ENCODE assay signal across 8 cellular contexts in the genomic region with DNA sequence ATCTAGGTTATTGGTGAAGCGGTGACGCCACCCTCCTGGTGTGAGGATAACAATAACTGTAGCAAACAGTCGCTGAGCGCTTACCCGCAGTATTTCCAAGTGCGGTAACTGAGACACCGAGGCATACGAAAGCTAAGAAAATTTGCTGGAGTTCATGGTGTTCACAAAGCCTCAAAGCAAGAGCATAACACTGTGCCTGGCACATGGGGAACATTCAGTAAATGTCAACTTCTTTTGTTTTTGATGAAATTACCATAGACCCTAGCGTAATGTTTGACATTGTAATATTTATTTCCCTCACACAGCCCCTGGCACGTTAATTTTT. TPM values are rescaled to one million over a fixed set of nuclear protein-coding genes. Genes with fewer than 3 reads are reported as not detected.
DNase-seq lines count a peak whose midpoint lies in the region; ATAC-seq, FAIRE-seq and TF ChIP-seq lines count a peak whose summit lies in the region.

No MANE protein-coding gene starts in this region.

- H3K9me3 ChIP-seq in adipocyte (ENCODE audit: control insufficient read depth, low read length), result no peaks in the 10 kb centered on the region
- H3K9me3 ChIP-seq in kidney (ENCODE audit: control insufficient read depth in 1 of 2, low read length in 2 of 2), result no peaks in the 10 kb centered on the region

- H3K4me1 ChIP-seq in adipocyte (ENCODE audit: control insufficient read depth, insufficient read depth, low read length) (peaks cover 14% of the 10 kb centered on the region), kidney (ENCODE audit: control insufficient read depth in 1 of 2, insufficient read depth in 1 of 2, low read depth in 1 of 2, low read length in 2 of 2) (peaks cover 2 to 5% of the 10 kb centered on the region in 2 donors)

- no peaks in the 10 kb centered on the region for H3K9me3 Mint-ChIP-seq in T-helper 2 cell treated with Interferon-gamma antibody and Interleukin-4, amounts not matched to agents 5 μg/mL and 100 μg/mL, for 36 hours

- peak overlapping the region; percentile 96 for H3K4me3 Mint-ChIP-seq in T-helper 2 cell treated with Interferon-gamma antibody and Interleukin-4, amounts not matched to agents 5 μg/mL and 100 μg/mL, for 36 hours

- H3K27me3 ChIP-seq in adipocyte (replicated peaks; ENCODE audit: control insufficient read depth, insufficient read depth, low read length), result no peaks in the 10 kb centered on the region

- peak overlapping the region; percentile 96 for H3K4me3 ChIP-seq in adipocyte (ENCODE audit: low read length)
- H3K4me3 ChIP-seq in kidney (ENCODE audit: low read length in 2 of 2), result peak overlapping the region; percentile 81 to 94

- H3K27ac Mint-ChIP-seq in T-helper 2 cell treated with Interferon-gamma antibody and Interleukin-4, amounts not matched to agents 5 μg/mL and 100 μg/mL, for 36 hours, result peak overlapping the region; percentile 91

- peaks cover 24% of the 10 kb centered on the region for H3K4me1 Mint-ChIP-seq in T-helper 2 cell treated with Interferon-gamma antibody and Interleukin-4, amounts not matched to agents 5 μg/mL and 100 μg/mL, for 36 hours (ENCODE audit: low read depth)

- peaks cover 17% of the 10 kb centered on the region for H3K36me3 Mint-ChIP-seq in T-helper 2 cell treated with Interferon-gamma antibody and Interleukin-4, amounts not matched to agents 5 μg/mL and 100 μg/mL, for 36 hours (ENCODE audit: low read depth)

- ATAC-seq in GM19023 (IDR thresholded peaks at IDR 0.05; ENCODE audit: unreplicated experiment) (no peak), GM21529 (IDR thresholded peaks at IDR 0.05; ENCODE audit: unreplicated experiment) (no peak)

- no peak for TF ChIP-seq CTCF in kidney (IDR thresholded peaks at IDR 0.05; ENCODE audit: borderline replicate concordance, extremely low read depth, insufficient read depth)

- peaks cover 5% of the 10 kb centered on the region for H3K36me3 ChIP-seq in adipocyte (ENCODE audit: control insufficient read depth, insufficient read depth, low read length, severe bottlenecking)
- H3K36me3 ChIP-seq in kidney (ENCODE audit: control insufficient read depth in 1 of 2, insufficient read depth in 2 of 2, low read length in 2 of 2), result no peaks in the 10 kb centered on the region

- FAIRE-seq in kidney (lab: Jason Lieb, UNC), result no peak

- DNase-seq in T-helper 2 cell treated with Interferon-gamma antibody and Interleukin-4, amounts not matched to agents 5 μg/mL and 100 μg/mL, for 36 hours (ENCODE audit: low spot score), result no peak
- DNase-seq in T-helper 2 cell (no peak), adipocyte (ENCODE audit: low read depth) (no peak), kidney (no peak), substantia nigra (lab: John Stamatoyannopoulos, UW) (no peak), H4 (ENCODE audit: low spot score) (no peak)

- H3K27ac ChIP-seq in kidney (ENCODE audit: low read depth in 2 of 2, low read length in 2 of 2) (peak overlapping the region in 1 of 2 donors; percentile 94), substantia nigra (ENCODE audit: low read depth, low read length, poor library complexity, severe bottlenecking) (peak overlapping the region; percentile 91)

- peak overlapping the region; percentile 94 for H3K9ac ChIP-seq in adipocyte (ENCODE audit: low read length)
- H3K9ac ChIP-seq in kidney (ENCODE audit: low read length in 2 of 2), result peak overlapping the region; percentile 51 to 70

- intact Hi-C loops in kidney (cut with DNase I), result no loop called here

- peaks cover 2% of the 10 kb centered on the region for H3K27me3 Mint-ChIP-seq in T-helper 2 cell treated with Interferon-gamma antibody and Interleukin-4, amounts not matched to agents 5 μg/mL and 100 μg/mL, for 36 hours (ENCODE audit: low read depth)

RNA-seq across cellular contexts. Expression of a gene that starts 0.8 kb away (rescaled TPM):
- 14.5 TPM for total RNA-seq in kidney
- polyA plus RNA-seq in kidney (ENCODE audit: insufficient read depth, low read depth, low replicate concordance), result 15.6 TPM
- total RNA-seq in H4 (2014; rRNA removed; shearing (Covaris generic)), result 33.1 and 57.2 TPM in 2 replicates

RNA-seq across cellular contexts. Expression of a gene that starts 12.1 kb away (rescaled TPM):
- total RNA-seq in kidney, result 70.9 TPM
- polyA plus RNA-seq in kidney (ENCODE audit: insufficient read depth, low read depth, low replicate concordance), result 7.1 TPM
- 0.12 TPM in 1 of 2 replicates, not detected in the other for total RNA-seq in H4 (2014; rRNA removed; shearing (Covaris generic))

Comparison
In these comparisons a context has a peak if more than half of its experiments do, and no peak if none do; other contexts are left out.
1. RNA of a gene that starts 12.1 kb away (total RNA-seq): 70.9 TPM in kidney (single experiment); 0.12 TPM in H4; every median in the first group is over 10 times any median in the second.